In genomic region chr12:54220092-54220557, GRCh38 we compare ENCODE assay signal across 8 cellular contexts. TPM values are rescaled to one million over a fixed set of nuclear protein-coding genes. Genes with fewer than 3 reads are reported as not detected.
DNase-seq lines count a peak whose midpoint lies in the region; ATAC-seq and TF ChIP-seq lines count a peak whose summit lies in the region.

No MANE protein-coding gene starts in this region.

- H3K9ac ChIP-seq in MM.1S (ENCODE audit: low read length) (no peak overlapping the region), SK-N-SH (no peak overlapping the region)

- TF ChIP-seq EP300 in SK-N-SH (IDR thresholded peaks at IDR 0.05; ENCODE audit: borderline replicate concordance in 1 of 2, low read depth in 1 of 2, low read length in 1 of 2) = no peak

- peaks cover 19% of the 10 kb centered on the region for H3K4me1 Mint-ChIP-seq in activated naive CD4-positive, alpha-beta T cell treated with anti-CD3 and anti-CD28 coated beads for 36 hours (ENCODE audit: low read depth)
- H3K4me1 Mint-ChIP-seq in glutamatergic neuron (ENCODE audit: low read depth, unreplicated experiment) = peaks cover 2% of the 10 kb centered on the region

- H2AFZ ChIP-seq in MM.1S (ENCODE audit: low read length) (peak overlapping the region; percentile 21), SK-N-SH (ENCODE audit: low read depth) (no peak overlapping the region)

- peak; percentile 84 for TF ChIP-seq RAD21 in SK-N-SH (IDR thresholded peaks at IDR 0.05; ENCODE audit: low read length)

- WGBS in SK-N-SH (ENCODE audit: low lambda C conversion rate) = 63% methylated on average over 8 of the region's 8 CpGs
- 30% methylated on average over 8 of the region's 8 CpGs for WGBS in prostate gland

- H3K36me3 ChIP-seq in MM.1S (replicated peaks; ENCODE audit: insufficient read depth, low read length) (no peaks in the 10 kb centered on the region), SK-N-SH (replicated peaks in 1 of 2; ENCODE audit: control insufficient read depth in 1 of 2, insufficient read depth in 2 of 2, low read length in 1 of 2) (no peaks in the 10 kb centered on the region), prostate gland (no peaks in the 10 kb centered on the region)

- peaks cover 4% of the 10 kb centered on the region for H3K27me3 Mint-ChIP-seq in activated naive CD4-positive, alpha-beta T cell treated with anti-CD3 and anti-CD28 coated beads for 36 hours (ENCODE audit: low read depth)
- H3K27me3 Mint-ChIP-seq in glutamatergic neuron (ENCODE audit: unreplicated experiment) = peaks cover 15% of the 10 kb centered on the region

- H4K20me1 ChIP-seq in MM.1S (ENCODE audit: insufficient read depth, low read length) (no peaks in the 10 kb centered on the region), SK-N-SH (ENCODE audit: insufficient read depth) (no peaks in the 10 kb centered on the region)

- H3K79me2 ChIP-seq in MM.1S (ENCODE audit: low read length) = no peaks in the 10 kb centered on the region
- no peaks in the 10 kb centered on the region for H3K79me2 ChIP-seq in SK-N-SH (ENCODE audit: insufficient read depth)

- TF ChIP-seq POLR2A in prostate gland (IDR thresholded peaks at IDR 0.05) = no peak

- H3K27ac Mint-ChIP-seq in activated naive CD4-positive, alpha-beta T cell treated with anti-CD3 and anti-CD28 coated beads for 36 hours = no peak overlapping the region
- H3K27ac Mint-ChIP-seq in glutamatergic neuron (ENCODE audit: unreplicated experiment) = no peak overlapping the region

- H3F3A ChIP-seq in MM.1S (ENCODE audit: insufficient read depth, low read length) (peaks cover 23% of the 10 kb centered on the region), SK-N-SH (replicated peaks; ENCODE audit: insufficient read depth) (peaks cover 17% of the 10 kb centered on the region)

- H3K4me1 ChIP-seq in MM.1S (ENCODE audit: low read length) (peaks cover 21% of the 10 kb centered on the region), SK-N-SH (ENCODE audit: control insufficient read depth in 1 of 2, insufficient read depth in 2 of 2, low read depth in 1 of 2, low read length in 1 of 2) (peaks cover 3 to 14% of the 10 kb centered on the region in 2 experiments; a peak in 3 of 4 replicates), prostate gland (replicated peaks) (peaks cover 5% of the 10 kb centered on the region)

- no peaks in the 10 kb centered on the region for H3K36me3 Mint-ChIP-seq in activated naive CD4-positive, alpha-beta T cell treated with anti-CD3 and anti-CD28 coated beads for 36 hours (ENCODE audit: low read depth)
- no peaks in the 10 kb centered on the region for H3K36me3 Mint-ChIP-seq in glutamatergic neuron (ENCODE audit: unreplicated experiment)

- H3K27me3 ChIP-seq in MM.1S (replicated peaks; ENCODE audit: insufficient read depth, low read length) (peaks cover 35% of the 10 kb centered on the region), SK-N-SH (ENCODE audit: insufficient read depth) (no peaks in the 10 kb centered on the region), prostate gland (replicated peaks; ENCODE audit: insufficient read depth) (peaks cover 4% of the 10 kb centered on the region)

- DNase-seq in NCI-H187 (lab: John Stamatoyannopoulos, UW) (peak; percentile 10 to 75), NCI-H187 treated with DMSO at 0.1 percent for 48 hours (lab: John Stamatoyannopoulos, UW) (no peak), MM.1S (peak; percentile 62), SK-N-SH (peak; percentile 75), glutamatergic neuron (peak; percentile 83), prostate gland (ENCODE audit: low spot score) (peak; percentile 44)
- peak; percentile 84 for DNase-seq in activated naive CD4-positive, alpha-beta T cell treated with anti-CD3 and anti-CD28 coated beads for 36 hours

- POLR2A ChIA-PET in SK-N-SH (lab: Yijun Ruan, JAX) = interaction anchor here (0.6 to 1.0 kb wide), 2 partner anchors 211 to 887 kb away, joined by 3 read pairs; partner anchors contain the start of gene HOXC8

- ATAC-seq in HG03095 (IDR thresholded peaks at IDR 0.05; ENCODE audit: unreplicated experiment) = no peak

- intact Hi-C loops in activated naive CD4-positive, alpha-beta T cell treated with anti-CD3 and anti-CD28 coated beads for 36 hours (cut with micrococcal nuclease) = loop anchor here (1.0 kb wide), 4 partner anchors 104 to 159 kb away; no protein-coding TSS in a partner anchor
- intact Hi-C loops in prostate gland (cut with DNase I) = no loop called here

- peak; percentile 65 for TF ChIP-seq CTCF in MM.1S (IDR thresholded peaks at IDR 0.05; ENCODE audit: low read length)
- peak; percentile 88 for TF ChIP-seq CTCF in SK-N-SH (IDR thresholded peaks at IDR 0.05)
- peak; percentile 78 for TF ChIP-seq CTCF in glutamatergic neuron (IDR thresholded peaks at IDR 0.05; ENCODE audit: partially characterized antibody, unreplicated experiment)
- peak; percentile 47 to 82 (median 58) for TF ChIP-seq CTCF in prostate gland (IDR thresholded peaks at IDR 0.05)

- no peak overlapping the region for H3K4me3 Mint-ChIP-seq in activated naive CD4-positive, alpha-beta T cell treated with anti-CD3 and anti-CD28 coated beads for 36 hours
- peak overlapping the region; percentile 23 for H3K4me3 Mint-ChIP-seq in glutamatergic neuron (ENCODE audit: unreplicated experiment)

- peak overlapping the region; percentile 16; the same call in 1 of the 2 replicates for H3K4me3 ChIP-seq in MM.1S (ENCODE audit: low read length)
- no peak overlapping the region; a peak in 1 of 4 replicates for H3K4me3 ChIP-seq in SK-N-SH (ENCODE audit: low read depth in 2 of 2, low read length in 1 of 2)
- no peak overlapping the region for H3K4me3 ChIP-seq in prostate gland

- H3K9me3 Mint-ChIP-seq in activated naive CD4-positive, alpha-beta T cell treated with anti-CD3 and anti-CD28 coated beads for 36 hours = no peaks in the 10 kb centered on the region
- H3K9me3 Mint-ChIP-seq in glutamatergic neuron (ENCODE audit: unreplicated experiment) = no peaks in the 10 kb centered on the region

- H3K9me3 ChIP-seq in MM.1S (replicated peaks; ENCODE audit: insufficient read depth, low read length) (no peaks in the 10 kb centered on the region), SK-N-SH (no peaks in the 10 kb centered on the region), prostate gland (no peaks in the 10 kb centered on the region)

- H3K9me2 ChIP-seq in MM.1S (replicated peaks; ENCODE audit: insufficient read depth, low read length) (no peaks in the 10 kb centered on the region), SK-N-SH (no peaks in the 10 kb centered on the region)

- CTCF ChIA-PET in SK-N-SH (lab: Yijun Ruan, JAX) = interaction anchor here (0.7 to 5.2 kb wide), 36 partner anchors 9 to 252 kb away, joined by 3 to 41 read pairs (median 5); partner anchors contain the start of genes COPZ1, HOXC10 and HOXC5
- CTCF ChIA-PET in activated naive CD4-positive, alpha-beta T cell treated with anti-CD3 and anti-CD28 coated beads for 36 hours (lab: Charles Lee) = interaction anchor here (0.6 to 3.2 kb wide), 18 partner anchors 9 to 245 kb away, joined by 3 to 13 read pairs (median 5); no protein-coding TSS in a partner anchor

- H3K27ac ChIP-seq in MM.1S (ENCODE audit: low read length) (no peak overlapping the region), SK-N-SH (ENCODE audit: low read depth in 2 of 2, low read length in 1 of 2) (no peak overlapping the region), prostate gland (no peak overlapping the region)

- H3K4me2 ChIP-seq in MM.1S (ENCODE audit: low read depth, low read length) = peak overlapping the region; percentile 34
- no peak overlapping the region for H3K4me2 ChIP-seq in SK-N-SH

TF ChIP-seq in SK-N-SH, 30 proteins besides CTCF, POLR2A, EP300 and RAD21:
- peak; percentile 86 for TF ChIP-seq SMC3 (IDR thresholded peaks at IDR 0.05; ENCODE audit: low read depth, low read length)
- TF ChIP-seq ZBTB33 (IDR thresholded peaks at IDR 0.05; ENCODE audit: borderline replicate concordance, low read depth) = no peak
- TF ChIP-seq ELF1 (IDR thresholded peaks at IDR 0.05) = no peak

RNA-seq across cellular contexts. Expression of gene SMUG1, which starts 31.3 kb away (rescaled TPM):
- 61.3 and 78.4 TPM in 2 replicates for polyA plus RNA-seq in SK-N-SH (2012; rRNA removed)
- 42.3 and 50.3 TPM in 2 replicates for polyA plus RNA-seq in SK-N-SH (2012; cell fraction: cytosol; rRNA removed)
- polyA plus RNA-seq in SK-N-SH (2012; cell fraction: nucleus; rRNA removed) = 113 and 138 TPM in 2 replicates
- total RNA-seq in activated naive CD4-positive, alpha-beta T cell treated with anti-CD3 and anti-CD28 coated beads for 36 hours = 10 to 100 TPM; 18.2 to 19.7 TPM
- 39.3 TPM for total RNA-seq in glutamatergic neuron (ENCODE audit: unreplicated experiment)
- 10 to 100 TPM; 51.7 to 54.9 TPM for total RNA-seq in prostate gland

RNA-seq across cellular contexts. Expression of gene CBX5, which starts 59.8 kb away (rescaled TPM):
- 11.6 and 14.1 TPM in 2 replicates for polyA plus RNA-seq in SK-N-SH (2012; rRNA removed)
- 15.2 and 17.9 TPM in 2 replicates for polyA plus RNA-seq in SK-N-SH (2012; cell fraction: cytosol; rRNA removed)
- polyA plus RNA-seq in SK-N-SH (2012; cell fraction: nucleus; rRNA removed) = 8.3 and 12.6 TPM in 2 replicates
- total RNA-seq in activated naive CD4-positive, alpha-beta T cell treated with anti-CD3 and anti-CD28 coated beads for 36 hours = 100 to 1,000 TPM; 169 to 173 TPM
- total RNA-seq in glutamatergic neuron (ENCODE audit: unreplicated experiment) = 225 TPM
- total RNA-seq in prostate gland = 10 to 100 TPM; 49.9 to 52.8 TPM
